ENCODE assay signal across 8 cellular contexts in the genomic region with DNA sequence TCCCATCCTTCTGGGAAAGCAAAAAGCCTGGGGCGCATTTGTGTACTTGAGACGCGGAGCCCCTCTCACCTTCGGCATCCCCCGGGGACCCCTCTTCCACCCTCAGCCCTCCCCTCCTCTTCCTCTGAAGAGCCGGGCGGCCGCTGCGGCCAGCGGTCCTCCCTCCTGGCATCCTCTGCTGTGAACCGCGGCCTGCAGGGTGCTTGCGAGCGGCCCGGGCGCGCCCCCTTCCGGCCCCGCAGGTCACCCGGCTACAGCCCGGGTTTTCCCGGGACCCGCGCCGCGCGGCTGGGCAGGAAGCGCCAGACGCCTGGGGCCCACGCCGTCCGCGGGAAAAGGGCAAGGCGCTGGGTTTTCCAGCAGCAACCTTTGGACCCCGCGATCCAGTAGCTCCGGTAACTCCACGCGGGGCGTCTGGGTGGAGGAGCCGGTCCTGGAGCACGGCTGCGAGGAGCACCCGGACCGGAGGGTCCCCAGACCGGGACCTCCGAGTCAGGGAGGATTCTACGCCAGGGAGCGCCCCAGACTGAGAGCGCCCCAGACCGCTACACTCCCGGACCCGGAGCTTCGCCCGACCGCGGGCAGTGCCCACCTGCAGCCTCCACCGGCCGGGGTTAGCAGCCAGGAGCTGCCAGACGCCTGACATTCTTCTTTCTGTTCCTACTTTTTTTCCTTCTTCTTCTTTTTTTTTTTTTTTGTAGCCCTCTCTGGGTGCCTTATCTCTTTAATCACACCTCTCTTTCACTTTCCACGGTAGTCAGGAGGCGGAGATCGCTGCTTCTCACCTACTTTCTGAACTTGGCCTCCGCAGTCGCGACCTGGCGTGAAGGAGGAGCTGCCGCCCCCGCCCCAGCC. TPM values are rescaled to one million over a fixed set of nuclear protein-coding genes. Genes with fewer than 3 reads are reported as not detected.
DNase-seq lines count a peak whose midpoint lies in the region; ATAC-seq and TF ChIP-seq lines count a peak whose summit lies in the region.

A gene with protein sequence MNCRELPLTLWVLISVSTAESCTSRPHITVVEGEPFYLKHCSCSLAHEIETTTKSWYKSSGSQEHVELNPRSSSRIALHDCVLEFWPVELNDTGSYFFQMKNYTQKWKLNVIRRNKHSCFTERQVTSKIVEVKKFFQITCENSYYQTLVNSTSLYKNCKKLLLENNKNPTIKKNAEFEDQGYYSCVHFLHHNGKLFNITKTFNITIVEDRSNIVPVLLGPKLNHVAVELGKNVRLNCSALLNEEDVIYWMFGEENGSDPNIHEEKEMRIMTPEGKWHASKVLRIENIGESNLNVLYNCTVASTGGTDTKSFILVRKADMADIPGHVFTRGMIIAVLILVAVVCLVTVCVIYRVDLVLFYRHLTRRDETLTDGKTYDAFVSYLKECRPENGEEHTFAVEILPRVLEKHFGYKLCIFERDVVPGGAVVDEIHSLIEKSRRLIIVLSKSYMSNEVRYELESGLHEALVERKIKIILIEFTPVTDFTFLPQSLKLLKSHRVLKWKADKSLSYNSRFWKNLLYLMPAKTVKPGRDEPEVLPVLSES (plus strand): TSS at position 271 of the 855 bp plus-strand sequence. CDS start 6,865 bp downstream, outside the sequence.

- no peaks in the 10 kb centered on the region for H3K36me3 Mint-ChIP-seq in mesothelial cell of epicardium

- H3K27me3 Mint-ChIP-seq in mesothelial cell of epicardium (ENCODE audit: low read depth): peaks cover 60% of the 10 kb centered on the region

- peaks cover 6% of the 10 kb centered on the region for H3K4me1 Mint-ChIP-seq in mesothelial cell of epicardium

- H3K4me1 ChIP-seq in endocrine pancreas (ENCODE audit: control insufficient read depth, insufficient read depth, low read length): no peaks in the 10 kb centered on the region

- H3K27ac Mint-ChIP-seq in mesothelial cell of epicardium: no peak within 1 kb of the TSS

- H3K4me3 ChIP-seq in endocrine pancreas (ENCODE audit: control insufficient read depth, insufficient read depth, low read length): peak within 1 kb of the TSS; percentile 40

- no peaks in the 10 kb centered on the region for H3K9me3 Mint-ChIP-seq in mesothelial cell of epicardium

- peak within 1 kb of the TSS; percentile 82 for H3K4me3 Mint-ChIP-seq in mesothelial cell of epicardium

- H3K36me3 ChIP-seq in endocrine pancreas (ENCODE audit: control insufficient read depth, insufficient read depth, low read length): no peaks in the 10 kb centered on the region

- ATAC-seq in GM18511 (IDR thresholded peaks at IDR 0.05; ENCODE audit: unreplicated experiment) (peak; percentile 95), HG03060 (IDR thresholded peaks at IDR 0.05; ENCODE audit: low read depth, unreplicated experiment) (peak; percentile 47)

- H3K27me3 ChIP-seq in endocrine pancreas (ENCODE audit: control insufficient read depth, insufficient read depth, low read length): no peaks in the 10 kb centered on the region

- TF ChIP-seq CTCF in mesothelial cell of epicardium (IDR thresholded peaks at IDR 0.05; ENCODE audit: unreplicated experiment): peak; percentile 74

- peak within 1 kb of the TSS; percentile 88 for H3K9ac ChIP-seq in endocrine pancreas (ENCODE audit: control insufficient read depth, insufficient read depth, low read length)

- peak; percentile 91 for DNase-seq in AG08396 (ENCODE audit: low spot score)
- DNase-seq in NCI-H748 (lab: John Stamatoyannopoulos, UW; ENCODE audit: unreplicated experiment): peak; percentile 72
- peak; percentile 90 for DNase-seq in activated CD8-positive, alpha-beta memory T cell treated with anti-CD3 and anti-CD28 coated beads for 24 hours
- peak; percentile 48 to 79 for DNase-seq in mesothelial cell of epicardium (ENCODE audit: low spot score in 2 of 2, unreplicated experiment in 2 of 2)
- peak; percentile 54 to 57 for DNase-seq in stimulated activated CD8-positive, alpha-beta memory T cell treated with anti-CD3 and anti-CD28 coated beads, Interleukin-15, amount 100 ng/mL, for 4 hours (ENCODE audit: low read depth in 2 of 2)

- no peaks in the 10 kb centered on the region for H3K9me3 ChIP-seq in endocrine pancreas (ENCODE audit: control insufficient read depth, low read length)

RNA-seq across cellular contexts. Expression of the gene that starts here (rescaled TPM):
- total RNA-seq in mesothelial cell of epicardium: 0.71 to 2.3 TPM (median 1.1 TPM) in 3 replicates

Comparison
In these comparisons a context has a peak if more than half of its experiments do, and no peak if none do; other contexts are left out.
1. Peak in every context shown above with its lines: DNase-seq, ATAC-seq and H3K4me3 ChIP-seq.